ENCODE assay signal across 9 cellular contexts in genomic region chr11:64000026-64000739, GRCh38. TPM values are rescaled to one million over a fixed set of nuclear protein-coding genes. Genes with fewer than 3 reads are reported as not detected.
A peak's percentile ranks its signal among the peaks of the same experiment; 100 is the strongest.
DNase-seq lines count a peak whose midpoint lies in the region; ATAC-seq and TF ChIP-seq lines count a peak whose summit lies in the region.
"Had no signal": no experiment of that assay in that cellular context is flagged by ENCODE, and none has a peak within 500 bp of the region (broad histone marks: within the 10 kb centered on the region; RNA-seq: fewer than 3 reads in every experiment).

No MANE protein-coding gene starts in this region.

- ATAC-seq in activated T-cell treated with anti-CD3 and anti-CD28 coated beads, Interleukin-2, amount 50 U/mL, for 72 hours (replicated peaks in 1 of 2), result peak; percentile 86 to 89
- ATAC-seq in naive thymus-derived CD8-positive, alpha-beta T cell, result peak; percentile 78 to 79
- ATAC-seq in stimulated activated memory B cell treated with anti-CD40 and anti-IgM and Interleukin-4, amounts not matched to agents 10 μg/mL and 1 μg/mL and 100 μg/mL, for 72 hours, result peak; percentile 85
- ATAC-seq in HG03280 (IDR thresholded peaks at IDR 0.05; ENCODE audit: unreplicated experiment), result no peak

- no peaks in the 10 kb centered on the region for H3K27me3 Mint-ChIP-seq in activated T-cell treated with anti-CD3 and anti-CD28 coated beads, Interleukin-2, amount 50 U/mL, for 72 hours (ENCODE audit: low read depth)
- H3K27me3 Mint-ChIP-seq in naive thymus-derived CD8-positive, alpha-beta T cell, result peaks cover 0 to 5% (median 0%) of the 10 kb centered on the region in 5 donors
- peaks cover under 1% of the 10 kb centered on the region for H3K27me3 Mint-ChIP-seq in stimulated activated memory B cell treated with anti-CD40 and anti-IgM and Interleukin-4, amounts not matched to agents 10 μg/mL and 1 μg/mL and 100 μg/mL, for 72 hours

- no peaks in the 10 kb centered on the region for H3K4me1 Mint-ChIP-seq in activated T-cell treated with anti-CD3 and anti-CD28 coated beads, Interleukin-2, amount 50 U/mL, for 72 hours (ENCODE audit: low read depth)
- H3K4me1 Mint-ChIP-seq in naive thymus-derived CD8-positive, alpha-beta T cell, result peaks cover 8 to 26% (median 18%) of the 10 kb centered on the region in 4 donors
- peaks cover 29% of the 10 kb centered on the region for H3K4me1 Mint-ChIP-seq in stimulated activated memory B cell treated with anti-CD40 and anti-IgM and Interleukin-4, amounts not matched to agents 10 μg/mL and 1 μg/mL and 100 μg/mL, for 72 hours

- peak overlapping the region; percentile 36 to 66 for H3K4me3 Mint-ChIP-seq in activated T-cell treated with anti-CD3 and anti-CD28 coated beads, Interleukin-2, amount 50 U/mL, for 72 hours
- peak overlapping the region in 8 of 10 donors; percentile 19 to 77 (median 60) for H3K4me3 Mint-ChIP-seq in naive thymus-derived CD8-positive, alpha-beta T cell
- peak overlapping the region; percentile 65 for H3K4me3 Mint-ChIP-seq in stimulated activated memory B cell treated with anti-CD40 and anti-IgM and Interleukin-4, amounts not matched to agents 10 μg/mL and 1 μg/mL and 100 μg/mL, for 72 hours

- H3K27ac ChIP-seq in esophagus muscularis mucosa (replicated peaks in 1 of 4), result no peak overlapping the region

- DNase-seq in Kasumi-1 (lab: John Stamatoyannopoulos, UW) (peak; percentile 39 to 42), esophagus muscularis mucosa (ENCODE audit: extremely low spot score) (no peak), NCI-H446 treated with DMSO at 0.1 percent for 48 hours (lab: John Stamatoyannopoulos, UW) (no peak)
- peak; percentile 75 to 84 for DNase-seq in activated T-cell treated with anti-CD3 and anti-CD28 coated beads, Interleukin-2, amount 50 U/mL, for 72 hours
- peak; percentile 59 to 86 (median 76) for DNase-seq in naive thymus-derived CD8-positive, alpha-beta T cell

- TF ChIP-seq EP300 in esophagus muscularis mucosa (IDR thresholded peaks at IDR 0.05), result no peak

- peaks cover 0 to 2% of the 10 kb centered on the region in 2 donors for H3K36me3 Mint-ChIP-seq in activated T-cell treated with anti-CD3 and anti-CD28 coated beads, Interleukin-2, amount 50 U/mL, for 72 hours (ENCODE audit: insufficient read depth in 2 of 2)
- H3K36me3 Mint-ChIP-seq in naive thymus-derived CD8-positive, alpha-beta T cell, result peaks cover 0 to 32% (median 9%) of the 10 kb centered on the region in 3 donors
- H3K36me3 Mint-ChIP-seq in stimulated activated memory B cell treated with anti-CD40 and anti-IgM and Interleukin-4, amounts not matched to agents 10 μg/mL and 1 μg/mL and 100 μg/mL, for 72 hours, result peaks cover 35% of the 10 kb centered on the region

- peaks cover 0 to 15% (median 0%) of the 10 kb centered on the region in 4 donors for H3K27me3 ChIP-seq in esophagus muscularis mucosa

- peaks cover 33 to 38% (median 36%) of the 10 kb centered on the region in 4 donors for H3K36me3 ChIP-seq in esophagus muscularis mucosa

- no peaks in the 10 kb centered on the region for H3K9me3 ChIP-seq in esophagus muscularis mucosa

- H3K27ac Mint-ChIP-seq in activated T-cell treated with anti-CD3 and anti-CD28 coated beads, Interleukin-2, amount 50 U/mL, for 72 hours, result no peak overlapping the region
- H3K27ac Mint-ChIP-seq in naive thymus-derived CD8-positive, alpha-beta T cell, result no peak overlapping the region
- H3K27ac Mint-ChIP-seq in stimulated activated memory B cell treated with anti-CD40 and anti-IgM and Interleukin-4, amounts not matched to agents 10 μg/mL and 1 μg/mL and 100 μg/mL, for 72 hours, result no peak overlapping the region

- no peak for TF ChIP-seq POLR2A in esophagus muscularis mucosa (IDR thresholded peaks at IDR 0.05; ENCODE audit: low read depth)

- 0% methylated on average over 8 of the region's 67 CpGs for WGBS in esophagus muscularis mucosa

- peaks cover 34 to 45% (median 42%) of the 10 kb centered on the region in 4 donors for H3K4me1 ChIP-seq in esophagus muscularis mucosa

- peak overlapping the region; percentile 46 to 52 (median 48) for H3K4me3 ChIP-seq in esophagus muscularis mucosa

- POLR2A ChIA-PET in naive thymus-derived CD8-positive, alpha-beta T cell (lab: Charles Lee), result interaction anchor here (0.9 to 2.0 kb wide), 5 partner anchors 11 to 152 kb away, joined by 4 to 8 read pairs (median 5); partner anchors contain the start of gene OTUB1

- peak; percentile 78 for TF ChIP-seq CTCF in GM12874 (IDR thresholded peaks at IDR 0.05; ENCODE audit: insufficient read depth, low read depth, low read length)
- TF ChIP-seq CTCF in esophagus muscularis mucosa (IDR thresholded peaks at IDR 0.05), result peak; percentile 83 to 86 (median 84)

- intact Hi-C loops in esophagus muscularis mucosa (cut with DNase I), result loop anchor here (1.0 kb wide), 1 partner anchor 148 kb away; no protein-coding TSS in a partner anchor

- no peaks in the 10 kb centered on the region for H3K9me3 Mint-ChIP-seq in activated T-cell treated with anti-CD3 and anti-CD28 coated beads, Interleukin-2, amount 50 U/mL, for 72 hours
- no peaks in the 10 kb centered on the region for H3K9me3 Mint-ChIP-seq in naive thymus-derived CD8-positive, alpha-beta T cell
- no peaks in the 10 kb centered on the region for H3K9me3 Mint-ChIP-seq in stimulated activated memory B cell treated with anti-CD40 and anti-IgM and Interleukin-4, amounts not matched to agents 10 μg/mL and 1 μg/mL and 100 μg/mL, for 72 hours

RNA-seq across cellular contexts. Expression of gene OTUB1, which starts 13.9 kb away (rescaled TPM):
- 10 to 100 TPM; 62.8 to 72.8 TPM for total RNA-seq in activated T-cell treated with anti-CD3 and anti-CD28 coated beads, Interleukin-2, amount 50 U/mL, for 72 hours
- 10 to 100 TPM; 57.7 to 70.5 (median 65.4) TPM for total RNA-seq in esophagus muscularis mucosa
- 10 to 100 TPM; 69.6 to 75.8 TPM for total RNA-seq in naive thymus-derived CD8-positive, alpha-beta T cell
- polyA plus RNA-seq in naive thymus-derived CD8-positive, alpha-beta T cell, result 100 to 1,000 TPM; 109 to 121 (median 115) TPM

RNA-seq across cellular contexts. Expression of gene COX8A, which starts 25.8 kb away (rescaled TPM):
- 100 to 1,000 TPM; 310 to 319 TPM for total RNA-seq in activated T-cell treated with anti-CD3 and anti-CD28 coated beads, Interleukin-2, amount 50 U/mL, for 72 hours
- total RNA-seq in esophagus muscularis mucosa, result 100 to 1,000 TPM; 393 to 518 (median 445) TPM
- total RNA-seq in naive thymus-derived CD8-positive, alpha-beta T cell, result 10 to 100 TPM; 94.9 to 95.2 TPM
- 100 to 1,000 TPM; 319 to 428 (median 392) TPM for polyA plus RNA-seq in naive thymus-derived CD8-positive, alpha-beta T cell

RNA-seq across cellular contexts. Expression of gene FLRT1, which starts 35.5 kb away (rescaled TPM):
- total RNA-seq in activated T-cell treated with anti-CD3 and anti-CD28 coated beads, Interleukin-2, amount 50 U/mL, for 72 hours, result 1 to 10 TPM in 1 of 2 donors, under 1 TPM in 1; 0.19 to 1.4 TPM
- 1 to 10 TPM; 2.1 to 5.0 (median 3.1) TPM for total RNA-seq in esophagus muscularis mucosa
- not detected for total RNA-seq in naive thymus-derived CD8-positive, alpha-beta T cell
- polyA plus RNA-seq in naive thymus-derived CD8-positive, alpha-beta T cell, result not detected
- total RNA-seq: T-helper 2 cell treated with Interferon-gamma antibody and Interleukin-4, amounts not matched to agents 100 ng/mL and 5 ng/mL, for 36 hours had no signal

Comparison
In these comparisons a context has a peak if more than half of its experiments do, and no peak if none do; other contexts are left out.
1. DNase-seq: peak in Kasumi-1 (2 of 2), activated T-cell treated with anti-CD3 and anti-CD28 coated beads, Interleukin-2, amount 50 U/mL, for 72 hours (2 of 2) and naive thymus-derived CD8-positive, alpha-beta T cell (10 of 10); none in esophagus muscularis mucosa (single experiment) and NCI-H446 treated with DMSO at 0.1 percent for 48 hours (single experiment).
2. Peak in every context shown above with its lines, with median percentiles within 50 percentile points of each other: H3K4me3 Mint-ChIP-seq.